ENCODE assay signal across 1 cellular context in the genomic region with DNA sequence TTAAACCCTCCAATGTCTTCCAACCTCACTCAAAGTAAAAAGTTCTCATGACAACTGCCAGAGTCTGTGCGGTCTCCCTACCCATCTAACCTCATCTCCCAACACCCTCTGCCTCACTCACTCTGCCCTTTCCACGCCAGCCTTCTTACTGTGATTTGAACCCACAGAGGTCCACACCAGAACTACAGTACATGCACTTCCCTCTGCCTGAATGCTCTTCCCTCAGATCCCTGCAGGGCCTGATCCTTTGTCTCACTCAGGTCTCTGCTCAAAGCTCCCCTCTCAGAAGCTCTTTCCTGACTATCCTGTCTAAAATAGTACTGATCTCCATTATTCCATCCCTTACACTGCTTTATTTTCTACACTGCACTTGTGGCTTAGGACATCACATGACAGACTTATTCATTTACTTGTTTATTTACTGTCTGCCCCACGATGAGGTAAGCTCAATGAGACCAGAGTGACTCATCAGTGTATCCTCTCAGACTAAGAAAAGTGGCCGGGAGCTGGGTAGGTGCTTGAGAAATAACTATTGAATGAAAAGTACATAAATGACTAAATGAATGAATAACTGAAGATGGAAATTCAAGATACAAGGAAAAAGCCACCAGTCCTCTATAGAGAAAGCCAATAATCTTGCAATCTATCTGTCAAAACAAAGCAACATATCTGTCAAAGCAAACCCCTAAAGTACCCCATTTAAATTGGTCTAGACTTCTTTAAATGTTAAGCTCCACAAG.
TF ChIP-seq lines count a peak whose summit lies in the region.

No MANE protein-coding gene starts in this region.

TF ChIP-seq in K562, 482 proteins besides CTCF, POLR2A, EP300 and RAD21 (continued from another document):
- TF ChIP-seq, protein P1, sequence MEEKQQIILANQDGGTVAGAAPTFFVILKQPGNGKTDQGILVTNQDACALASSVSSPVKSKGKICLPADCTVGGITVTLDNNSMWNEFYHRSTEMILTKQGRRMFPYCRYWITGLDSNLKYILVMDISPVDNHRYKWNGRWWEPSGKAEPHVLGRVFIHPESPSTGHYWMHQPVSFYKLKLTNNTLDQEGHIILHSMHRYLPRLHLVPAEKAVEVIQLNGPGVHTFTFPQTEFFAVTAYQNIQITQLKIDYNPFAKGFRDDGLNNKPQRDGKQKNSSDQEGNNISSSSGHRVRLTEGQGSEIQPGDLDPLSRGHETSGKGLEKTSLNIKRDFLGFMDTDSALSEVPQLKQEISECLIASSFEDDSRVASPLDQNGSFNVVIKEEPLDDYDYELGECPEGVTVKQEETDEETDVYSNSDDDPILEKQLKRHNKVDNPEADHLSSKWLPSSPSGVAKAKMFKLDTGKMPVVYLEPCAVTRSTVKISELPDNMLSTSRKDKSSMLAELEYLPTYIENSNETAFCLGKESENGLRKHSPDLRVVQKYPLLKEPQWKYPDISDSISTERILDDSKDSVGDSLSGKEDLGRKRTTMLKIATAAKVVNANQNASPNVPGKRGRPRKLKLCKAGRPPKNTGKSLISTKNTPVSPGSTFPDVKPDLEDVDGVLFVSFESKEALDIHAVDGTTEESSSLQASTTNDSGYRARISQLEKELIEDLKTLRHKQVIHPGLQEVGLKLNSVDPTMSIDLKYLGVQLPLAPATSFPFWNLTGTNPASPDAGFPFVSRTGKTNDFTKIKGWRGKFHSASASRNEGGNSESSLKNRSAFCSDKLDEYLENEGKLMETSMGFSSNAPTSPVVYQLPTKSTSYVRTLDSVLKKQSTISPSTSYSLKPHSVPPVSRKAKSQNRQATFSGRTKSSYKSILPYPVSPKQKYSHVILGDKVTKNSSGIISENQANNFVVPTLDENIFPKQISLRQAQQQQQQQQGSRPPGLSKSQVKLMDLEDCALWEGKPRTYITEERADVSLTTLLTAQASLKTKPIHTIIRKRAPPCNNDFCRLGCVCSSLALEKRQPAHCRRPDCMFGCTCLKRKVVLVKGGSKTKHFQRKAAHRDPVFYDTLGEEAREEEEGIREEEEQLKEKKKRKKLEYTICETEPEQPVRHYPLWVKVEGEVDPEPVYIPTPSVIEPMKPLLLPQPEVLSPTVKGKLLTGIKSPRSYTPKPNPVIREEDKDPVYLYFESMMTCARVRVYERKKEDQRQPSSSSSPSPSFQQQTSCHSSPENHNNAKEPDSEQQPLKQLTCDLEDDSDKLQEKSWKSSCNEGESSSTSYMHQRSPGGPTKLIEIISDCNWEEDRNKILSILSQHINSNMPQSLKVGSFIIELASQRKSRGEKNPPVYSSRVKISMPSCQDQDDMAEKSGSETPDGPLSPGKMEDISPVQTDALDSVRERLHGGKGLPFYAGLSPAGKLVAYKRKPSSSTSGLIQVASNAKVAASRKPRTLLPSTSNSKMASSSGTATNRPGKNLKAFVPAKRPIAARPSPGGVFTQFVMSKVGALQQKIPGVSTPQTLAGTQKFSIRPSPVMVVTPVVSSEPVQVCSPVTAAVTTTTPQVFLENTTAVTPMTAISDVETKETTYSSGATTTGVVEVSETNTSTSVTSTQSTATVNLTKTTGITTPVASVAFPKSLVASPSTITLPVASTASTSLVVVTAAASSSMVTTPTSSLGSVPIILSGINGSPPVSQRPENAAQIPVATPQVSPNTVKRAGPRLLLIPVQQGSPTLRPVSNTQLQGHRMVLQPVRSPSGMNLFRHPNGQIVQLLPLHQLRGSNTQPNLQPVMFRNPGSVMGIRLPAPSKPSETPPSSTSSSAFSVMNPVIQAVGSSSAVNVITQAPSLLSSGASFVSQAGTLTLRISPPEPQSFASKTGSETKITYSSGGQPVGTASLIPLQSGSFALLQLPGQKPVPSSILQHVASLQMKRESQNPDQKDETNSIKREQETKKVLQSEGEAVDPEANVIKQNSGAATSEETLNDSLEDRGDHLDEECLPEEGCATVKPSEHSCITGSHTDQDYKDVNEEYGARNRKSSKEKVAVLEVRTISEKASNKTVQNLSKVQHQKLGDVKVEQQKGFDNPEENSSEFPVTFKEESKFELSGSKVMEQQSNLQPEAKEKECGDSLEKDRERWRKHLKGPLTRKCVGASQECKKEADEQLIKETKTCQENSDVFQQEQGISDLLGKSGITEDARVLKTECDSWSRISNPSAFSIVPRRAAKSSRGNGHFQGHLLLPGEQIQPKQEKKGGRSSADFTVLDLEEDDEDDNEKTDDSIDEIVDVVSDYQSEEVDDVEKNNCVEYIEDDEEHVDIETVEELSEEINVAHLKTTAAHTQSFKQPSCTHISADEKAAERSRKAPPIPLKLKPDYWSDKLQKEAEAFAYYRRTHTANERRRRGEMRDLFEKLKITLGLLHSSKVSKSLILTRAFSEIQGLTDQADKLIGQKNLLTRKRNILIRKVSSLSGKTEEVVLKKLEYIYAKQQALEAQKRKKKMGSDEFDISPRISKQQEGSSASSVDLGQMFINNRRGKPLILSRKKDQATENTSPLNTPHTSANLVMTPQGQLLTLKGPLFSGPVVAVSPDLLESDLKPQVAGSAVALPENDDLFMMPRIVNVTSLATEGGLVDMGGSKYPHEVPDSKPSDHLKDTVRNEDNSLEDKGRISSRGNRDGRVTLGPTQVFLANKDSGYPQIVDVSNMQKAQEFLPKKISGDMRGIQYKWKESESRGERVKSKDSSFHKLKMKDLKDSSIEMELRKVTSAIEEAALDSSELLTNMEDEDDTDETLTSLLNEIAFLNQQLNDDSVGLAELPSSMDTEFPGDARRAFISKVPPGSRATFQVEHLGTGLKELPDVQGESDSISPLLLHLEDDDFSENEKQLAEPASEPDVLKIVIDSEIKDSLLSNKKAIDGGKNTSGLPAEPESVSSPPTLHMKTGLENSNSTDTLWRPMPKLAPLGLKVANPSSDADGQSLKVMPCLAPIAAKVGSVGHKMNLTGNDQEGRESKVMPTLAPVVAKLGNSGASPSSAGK (IDR thresholded peaks at IDR 0.05), result no peak
- TF ChIP-seq, protein P2, sequence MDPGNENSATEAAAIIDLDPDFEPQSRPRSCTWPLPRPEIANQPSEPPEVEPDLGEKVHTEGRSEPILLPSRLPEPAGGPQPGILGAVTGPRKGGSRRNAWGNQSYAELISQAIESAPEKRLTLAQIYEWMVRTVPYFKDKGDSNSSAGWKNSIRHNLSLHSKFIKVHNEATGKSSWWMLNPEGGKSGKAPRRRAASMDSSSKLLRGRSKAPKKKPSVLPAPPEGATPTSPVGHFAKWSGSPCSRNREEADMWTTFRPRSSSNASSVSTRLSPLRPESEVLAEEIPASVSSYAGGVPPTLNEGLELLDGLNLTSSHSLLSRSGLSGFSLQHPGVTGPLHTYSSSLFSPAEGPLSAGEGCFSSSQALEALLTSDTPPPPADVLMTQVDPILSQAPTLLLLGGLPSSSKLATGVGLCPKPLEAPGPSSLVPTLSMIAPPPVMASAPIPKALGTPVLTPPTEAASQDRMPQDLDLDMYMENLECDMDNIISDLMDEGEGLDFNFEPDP (CRISPR knock-in tag; IDR thresholded peaks at IDR 0.05), result no peak
- peak; percentile 95 for TF ChIP-seq ATF3 (IDR thresholded peaks at IDR 0.05)
- TF ChIP-seq ATF3 (CRISPR knock-in tag; conservative IDR thresholded peaks at IDR 0.05), result no peak; the same call in 1 of the 2 replicates
- peak; percentile 96 for TF ChIP-seq JUN (IDR thresholded peaks at IDR 0.05; ENCODE audit: borderline replicate concordance, low read depth, low read length)
- no peak for TF ChIP-seq JUN (CRISPR knock-in tag; IDR thresholded peaks at IDR 0.05; ENCODE audit: borderline replicate concordance)
- TF ChIP-seq, protein P3, sequence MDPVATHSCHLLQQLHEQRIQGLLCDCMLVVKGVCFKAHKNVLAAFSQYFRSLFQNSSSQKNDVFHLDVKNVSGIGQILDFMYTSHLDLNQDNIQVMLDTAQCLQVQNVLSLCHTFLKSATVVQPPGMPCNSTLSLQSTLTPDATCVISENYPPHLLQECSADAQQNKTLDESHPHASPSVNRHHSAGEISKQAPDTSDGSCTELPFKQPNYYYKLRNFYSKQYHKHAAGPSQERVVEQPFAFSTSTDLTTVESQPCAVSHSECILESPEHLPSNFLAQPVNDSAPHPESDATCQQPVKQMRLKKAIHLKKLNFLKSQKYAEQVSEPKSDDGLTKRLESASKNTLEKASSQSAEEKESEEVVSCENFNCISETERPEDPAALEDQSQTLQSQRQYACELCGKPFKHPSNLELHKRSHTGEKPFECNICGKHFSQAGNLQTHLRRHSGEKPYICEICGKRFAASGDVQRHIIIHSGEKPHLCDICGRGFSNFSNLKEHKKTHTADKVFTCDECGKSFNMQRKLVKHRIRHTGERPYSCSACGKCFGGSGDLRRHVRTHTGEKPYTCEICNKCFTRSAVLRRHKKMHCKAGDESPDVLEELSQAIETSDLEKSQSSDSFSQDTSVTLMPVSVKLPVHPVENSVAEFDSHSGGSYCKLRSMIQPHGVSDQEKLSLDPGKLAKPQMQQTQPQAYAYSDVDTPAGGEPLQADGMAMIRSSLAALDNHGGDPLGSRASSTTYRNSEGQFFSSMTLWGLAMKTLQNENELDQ (CRISPR knock-in tag; IDR thresholded peaks at IDR 0.05; ENCODE audit: borderline replicate concordance), result no peak
- no peak for TF ChIP-seq PCBP2 (IDR thresholded peaks at IDR 0.05; ENCODE audit: low read depth, low read length, poor library complexity, severe bottlenecking)
- TF ChIP-seq LCOR (CRISPR knock-in tag; IDR thresholded peaks at IDR 0.05), result no peak
- TF ChIP-seq ZNF408 (CRISPR knock-in tag; IDR thresholded peaks at IDR 0.05; ENCODE audit: low read depth), result no peak
- peak; percentile 76; the same call in 1 of the 2 replicates for TF ChIP-seq FOXJ2 (tag; IDR thresholded peaks at IDR 0.05)
- TF ChIP-seq U2AF1 (optimal IDR thresholded peaks at IDR 0.05; ENCODE audit: low read depth, low read length), result no peak
- TF ChIP-seq ETV6 (IDR thresholded peaks at IDR 0.05; ENCODE audit: borderline replicate concordance in 1 of 2, low read depth in 2 of 2, low read length in 1 of 2), result no peak
- TF ChIP-seq ETV6 (CRISPR knock-in tag; IDR thresholded peaks at IDR 0.05; ENCODE audit: borderline replicate concordance), result no peak
- TF ChIP-seq NCOR1 (IDR thresholded peaks at IDR 0.05), result peak; percentile 28; the same call in 1 of the 2 replicates
- TF ChIP-seq ZNF584 (CRISPR knock-in tag; IDR thresholded peaks at IDR 0.05; ENCODE audit: low read depth), result no peak
- no peak for TF ChIP-seq SIN3A (IDR thresholded peaks at IDR 0.05; ENCODE audit: borderline replicate concordance in 2 of 2, control insufficient read depth in 1 of 2, low read depth in 2 of 2, low read length in 2 of 2)
- TF ChIP-seq MAX (CRISPR knock-in tag; IDR thresholded peaks at IDR 0.05), result no peak
- TF ChIP-seq ZHX1 (conservative IDR thresholded peaks at IDR 0.05; ENCODE audit: low read length), result no peak
- TF ChIP-seq NFXL1 (CRISPR knock-in tag; IDR thresholded peaks at IDR 0.05), result no peak
- no peak for TF ChIP-seq MXI1 (IDR thresholded peaks at IDR 0.05; ENCODE audit: low read depth, low read length)
- TF ChIP-seq KAT7 (CRISPR knock-in tag; IDR thresholded peaks at IDR 0.05; ENCODE audit: borderline replicate concordance), result no peak
- TF ChIP-seq, protein P4, sequence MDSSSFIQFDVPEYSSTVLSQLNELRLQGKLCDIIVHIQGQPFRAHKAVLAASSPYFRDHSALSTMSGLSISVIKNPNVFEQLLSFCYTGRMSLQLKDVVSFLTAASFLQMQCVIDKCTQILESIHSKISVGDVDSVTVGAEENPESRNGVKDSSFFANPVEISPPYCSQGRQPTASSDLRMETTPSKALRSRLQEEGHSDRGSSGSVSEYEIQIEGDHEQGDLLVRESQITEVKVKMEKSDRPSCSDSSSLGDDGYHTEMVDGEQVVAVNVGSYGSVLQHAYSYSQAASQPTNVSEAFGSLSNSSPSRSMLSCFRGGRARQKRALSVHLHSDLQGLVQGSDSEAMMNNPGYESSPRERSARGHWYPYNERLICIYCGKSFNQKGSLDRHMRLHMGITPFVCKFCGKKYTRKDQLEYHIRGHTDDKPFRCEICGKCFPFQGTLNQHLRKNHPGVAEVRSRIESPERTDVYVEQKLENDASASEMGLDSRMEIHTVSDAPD (CRISPR knock-in tag; IDR thresholded peaks at IDR 0.05), result no peak
- no peak for TF ChIP-seq EGR1 (conservative IDR thresholded peaks at IDR 0.05)
- peak; percentile 92 for TF ChIP-seq FOSL1 (tag; conservative IDR thresholded peaks at IDR 0.05)
- no peak for TF ChIP-seq TBL1XR1 (IDR thresholded peaks at IDR 0.05; ENCODE audit: low read length in 2 of 2)
TF ChIP-seq in K562: peak in this region for 28.
